ENCODE assay signal across 1 cellular context in genomic region chr11:32435511-32435946, GRCh38.
TF ChIP-seq lines count a peak whose summit lies in the region.

TSS of gene WT1 (minus strand) at chr11:32435539.

TF ChIP-seq in K562, 482 proteins besides CTCF, POLR2A, EP300 and RAD21 (continued from another document and continues in another):
- TF ChIP-seq ELF4 (CRISPR knock-in tag; IDR thresholded peaks at IDR 0.05) (0 out of 2 replicates have a peak, but pooled peaks have one; percentile 5), ZBTB17 (CRISPR knock-in tag; IDR thresholded peaks at IDR 0.05) (no peak), ETS2 (tag; IDR thresholded peaks at IDR 0.05; ENCODE audit: borderline replicate concordance, poor library complexity, severe bottlenecking) (no peak), LARP7 (IDR thresholded peaks at IDR 0.05) (no peak), FOXK2 (conservative IDR thresholded peaks at IDR 0.05 in 1 of 2, IDR thresholded peaks at IDR 0.05 in 1 of 2; ENCODE audit: low read depth in 2 of 2) (no peak), ZKSCAN1 (IDR thresholded peaks at IDR 0.05; ENCODE audit: low read depth, low read length) (0 out of 2 replicates have a peak, but pooled peaks have one; percentile 16), ZNF24 (IDR thresholded peaks at IDR 0.05) (0 out of 2 replicates have a peak, but pooled peaks have one; percentile 13), RBM39 (optimal IDR thresholded peaks at IDR 0.05; ENCODE audit: low read depth, low read length) (no peak), ZSCAN29 (IDR thresholded peaks at IDR 0.05) (no peak), NCOA2 (IDR thresholded peaks at IDR 0.05; ENCODE audit: partially characterized antibody in 2 of 2) (no peak), DEAF1 (CRISPR knock-in tag; IDR thresholded peaks at IDR 0.05) (no peak), KLF1 (tag; IDR thresholded peaks at IDR 0.05) (no peak), ESRRB (CRISPR knock-in tag; IDR thresholded peaks at IDR 0.05; ENCODE audit: borderline replicate concordance) (no peak), SRSF1 (IDR thresholded peaks at IDR 0.05; ENCODE audit: low read depth, low read length) (no peak), TSC22D4 (tag; IDR thresholded peaks at IDR 0.05) (no peak), MCM7 (IDR thresholded peaks at IDR 0.05) (no peak), BRF2 (IDR thresholded peaks at IDR 0.05; ENCODE audit: borderline replicate concordance, insufficient read depth, insufficient read length) (no peak), FOSL1 (tag; conservative IDR thresholded peaks at IDR 0.05) (no peak), CBX1 (IDR thresholded peaks at IDR 0.05; ENCODE audit: low read depth) (peak; percentile 75; the same call in 1 of the 2 replicates), ZNF717 (CRISPR knock-in tag; IDR thresholded peaks at IDR 0.05) (no peak), KLF10 (CRISPR knock-in tag; IDR thresholded peaks at IDR 0.05) (no peak), NFIC (IDR thresholded peaks at IDR 0.05) (peak; percentile 19; the same call in 1 of the 2 replicates), ZNF232 (CRISPR knock-in tag; IDR thresholded peaks at IDR 0.05) (no peak), ZNF609 (CRISPR knock-in tag; IDR thresholded peaks at IDR 0.05; ENCODE audit: borderline replicate concordance) (no peak), POLR2B (IDR thresholded peaks at IDR 0.05; ENCODE audit: low read depth, partially characterized antibody) (peak; percentile 21), TAF15 (IDR thresholded peaks at IDR 0.05; ENCODE audit: low read depth, low read length) (no peak), STAG1 (CRISPR knock-in tag; IDR thresholded peaks at IDR 0.05; ENCODE audit: borderline replicate concordance) (no peak), KDM4B (IDR thresholded peaks at IDR 0.05; ENCODE audit: borderline replicate concordance in 2 of 2, low read depth in 1 of 2) (0 out of 4 replicates have a peak, but pooled peaks of 1 of the 2 experiments have one; percentile 44), ZNF146 (CRISPR knock-in tag; IDR thresholded peaks at IDR 0.05; ENCODE audit: unreplicated experiment) (no peak), CEBPG (CRISPR knock-in tag; IDR thresholded peaks at IDR 0.05) (no peak), CEBPG (tag; conservative IDR thresholded peaks at IDR 0.05 in 1 of 2, IDR thresholded peaks at IDR 0.05 in 1 of 2) (no peak), ATF3 (IDR thresholded peaks at IDR 0.05) (no peak), ATF3 (CRISPR knock-in tag; conservative IDR thresholded peaks at IDR 0.05) (no peak), ZNF224 (CRISPR knock-in tag; IDR thresholded peaks at IDR 0.05) (no peak), RBM22 (IDR thresholded peaks at IDR 0.05; ENCODE audit: low read depth, low read length, poor library complexity, severe bottlenecking) (no peak), ZNF134 (CRISPR knock-in tag; conservative IDR thresholded peaks at IDR 0.05) (no peak), SPI1 (IDR thresholded peaks at IDR 0.05; ENCODE audit: borderline replicate concordance, low read depth, low read length) (no peak), NELFE (IDR thresholded peaks at IDR 0.05; ENCODE audit: insufficient read depth, insufficient read length) (no peak)
- TF ChIP-seq, protein P1, sequence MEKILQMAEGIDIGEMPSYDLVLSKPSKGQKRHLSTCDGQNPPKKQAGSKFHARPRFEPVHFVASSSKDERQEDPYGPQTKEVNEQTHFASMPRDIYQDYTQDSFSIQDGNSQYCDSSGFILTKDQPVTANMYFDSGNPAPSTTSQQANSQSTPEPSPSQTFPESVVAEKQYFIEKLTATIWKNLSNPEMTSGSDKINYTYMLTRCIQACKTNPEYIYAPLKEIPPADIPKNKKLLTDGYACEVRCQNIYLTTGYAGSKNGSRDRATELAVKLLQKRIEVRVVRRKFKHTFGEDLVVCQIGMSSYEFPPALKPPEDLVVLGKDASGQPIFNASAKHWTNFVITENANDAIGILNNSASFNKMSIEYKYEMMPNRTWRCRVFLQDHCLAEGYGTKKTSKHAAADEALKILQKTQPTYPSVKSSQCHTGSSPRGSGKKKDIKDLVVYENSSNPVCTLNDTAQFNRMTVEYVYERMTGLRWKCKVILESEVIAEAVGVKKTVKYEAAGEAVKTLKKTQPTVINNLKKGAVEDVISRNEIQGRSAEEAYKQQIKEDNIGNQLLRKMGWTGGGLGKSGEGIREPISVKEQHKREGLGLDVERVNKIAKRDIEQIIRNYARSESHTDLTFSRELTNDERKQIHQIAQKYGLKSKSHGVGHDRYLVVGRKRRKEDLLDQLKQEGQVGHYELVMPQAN (IDR thresholded peaks at IDR 0.05; ENCODE audit: borderline replicate concordance): 0 out of 2 replicates have a peak, but pooled peaks have one; percentile 47
- TF ChIP-seq, protein P2, sequence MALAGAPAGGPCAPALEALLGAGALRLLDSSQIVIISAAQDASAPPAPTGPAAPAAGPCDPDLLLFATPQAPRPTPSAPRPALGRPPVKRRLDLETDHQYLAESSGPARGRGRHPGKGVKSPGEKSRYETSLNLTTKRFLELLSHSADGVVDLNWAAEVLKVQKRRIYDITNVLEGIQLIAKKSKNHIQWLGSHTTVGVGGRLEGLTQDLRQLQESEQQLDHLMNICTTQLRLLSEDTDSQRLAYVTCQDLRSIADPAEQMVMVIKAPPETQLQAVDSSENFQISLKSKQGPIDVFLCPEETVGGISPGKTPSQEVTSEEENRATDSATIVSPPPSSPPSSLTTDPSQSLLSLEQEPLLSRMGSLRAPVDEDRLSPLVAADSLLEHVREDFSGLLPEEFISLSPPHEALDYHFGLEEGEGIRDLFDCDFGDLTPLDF (CRISPR knock-in tag; IDR thresholded peaks at IDR 0.05): no peak
- TF ChIP-seq, protein P3, sequence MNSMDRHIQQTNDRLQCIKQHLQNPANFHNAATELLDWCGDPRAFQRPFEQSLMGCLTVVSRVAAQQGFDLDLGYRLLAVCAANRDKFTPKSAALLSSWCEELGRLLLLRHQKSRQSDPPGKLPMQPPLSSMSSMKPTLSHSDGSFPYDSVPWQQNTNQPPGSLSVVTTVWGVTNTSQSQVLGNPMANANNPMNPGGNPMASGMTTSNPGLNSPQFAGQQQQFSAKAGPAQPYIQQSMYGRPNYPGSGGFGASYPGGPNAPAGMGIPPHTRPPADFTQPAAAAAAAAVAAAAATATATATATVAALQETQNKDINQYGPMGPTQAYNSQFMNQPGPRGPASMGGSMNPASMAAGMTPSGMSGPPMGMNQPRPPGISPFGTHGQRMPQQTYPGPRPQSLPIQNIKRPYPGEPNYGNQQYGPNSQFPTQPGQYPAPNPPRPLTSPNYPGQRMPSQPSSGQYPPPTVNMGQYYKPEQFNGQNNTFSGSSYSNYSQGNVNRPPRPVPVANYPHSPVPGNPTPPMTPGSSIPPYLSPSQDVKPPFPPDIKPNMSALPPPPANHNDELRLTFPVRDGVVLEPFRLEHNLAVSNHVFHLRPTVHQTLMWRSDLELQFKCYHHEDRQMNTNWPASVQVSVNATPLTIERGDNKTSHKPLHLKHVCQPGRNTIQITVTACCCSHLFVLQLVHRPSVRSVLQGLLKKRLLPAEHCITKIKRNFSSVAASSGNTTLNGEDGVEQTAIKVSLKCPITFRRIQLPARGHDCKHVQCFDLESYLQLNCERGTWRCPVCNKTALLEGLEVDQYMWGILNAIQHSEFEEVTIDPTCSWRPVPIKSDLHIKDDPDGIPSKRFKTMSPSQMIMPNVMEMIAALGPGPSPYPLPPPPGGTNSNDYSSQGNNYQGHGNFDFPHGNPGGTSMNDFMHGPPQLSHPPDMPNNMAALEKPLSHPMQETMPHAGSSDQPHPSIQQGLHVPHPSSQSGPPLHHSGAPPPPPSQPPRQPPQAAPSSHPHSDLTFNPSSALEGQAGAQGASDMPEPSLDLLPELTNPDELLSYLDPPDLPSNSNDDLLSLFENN (IDR thresholded peaks at IDR 0.05; ENCODE audit: low read depth in 2 of 2, low read length in 2 of 2): no peak
- TF ChIP-seq, protein P4, sequence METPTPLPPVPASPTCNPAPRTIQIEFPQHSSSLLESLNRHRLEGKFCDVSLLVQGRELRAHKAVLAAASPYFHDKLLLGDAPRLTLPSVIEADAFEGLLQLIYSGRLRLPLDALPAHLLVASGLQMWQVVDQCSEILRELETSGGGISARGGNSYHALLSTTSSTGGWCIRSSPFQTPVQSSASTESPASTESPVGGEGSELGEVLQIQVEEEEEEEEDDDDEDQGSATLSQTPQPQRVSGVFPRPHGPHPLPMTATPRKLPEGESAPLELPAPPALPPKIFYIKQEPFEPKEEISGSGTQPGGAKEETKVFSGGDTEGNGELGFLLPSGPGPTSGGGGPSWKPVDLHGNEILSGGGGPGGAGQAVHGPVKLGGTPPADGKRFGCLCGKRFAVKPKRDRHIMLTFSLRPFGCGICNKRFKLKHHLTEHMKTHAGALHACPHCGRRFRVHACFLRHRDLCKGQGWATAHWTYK (CRISPR knock-in tag; IDR thresholded peaks at IDR 0.05): no peak
- TF ChIP-seq, protein P5, sequence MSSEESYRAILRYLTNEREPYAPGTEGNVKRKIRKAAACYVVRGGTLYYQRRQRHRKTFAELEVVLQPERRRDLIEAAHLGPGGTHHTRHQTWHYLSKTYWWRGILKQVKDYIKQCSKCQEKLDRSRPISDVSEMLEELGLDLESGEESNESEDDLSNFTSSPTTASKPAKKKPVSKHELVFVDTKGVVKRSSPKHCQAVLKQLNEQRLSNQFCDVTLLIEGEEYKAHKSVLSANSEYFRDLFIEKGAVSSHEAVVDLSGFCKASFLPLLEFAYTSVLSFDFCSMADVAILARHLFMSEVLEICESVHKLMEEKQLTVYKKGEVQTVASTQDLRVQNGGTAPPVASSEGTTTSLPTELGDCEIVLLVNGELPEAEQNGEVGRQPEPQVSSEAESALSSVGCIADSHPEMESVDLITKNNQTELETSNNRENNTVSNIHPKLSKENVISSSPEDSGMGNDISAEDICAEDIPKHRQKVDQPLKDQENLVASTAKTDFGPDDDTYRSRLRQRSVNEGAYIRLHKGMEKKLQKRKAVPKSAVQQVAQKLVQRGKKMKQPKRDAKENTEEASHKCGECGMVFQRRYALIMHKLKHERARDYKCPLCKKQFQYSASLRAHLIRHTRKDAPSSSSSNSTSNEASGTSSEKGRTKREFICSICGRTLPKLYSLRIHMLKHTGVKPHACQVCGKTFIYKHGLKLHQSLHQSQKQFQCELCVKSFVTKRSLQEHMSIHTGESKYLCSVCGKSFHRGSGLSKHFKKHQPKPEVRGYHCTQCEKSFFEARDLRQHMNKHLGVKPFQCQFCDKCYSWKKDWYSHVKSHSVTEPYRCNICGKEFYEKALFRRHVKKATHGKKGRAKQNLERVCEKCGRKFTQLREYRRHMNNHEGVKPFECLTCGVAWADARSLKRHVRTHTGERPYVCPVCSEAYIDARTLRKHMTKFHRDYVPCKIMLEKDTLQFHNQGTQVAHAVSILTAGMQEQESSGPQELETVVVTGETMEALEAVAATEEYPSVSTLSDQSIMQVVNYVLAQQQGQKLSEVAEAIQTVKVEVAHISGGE (CRISPR knock-in tag; IDR thresholded peaks at IDR 0.05): no peak
